19 cellular contexts compared by ENCODE assay signal in genomic region chr5:98259595-98259994, GRCh38.
"Had no signal": no experiment of that assay in that cellular context is flagged by ENCODE, and none has a peak within 500 bp of the region (broad histone marks: within the 10 kb centered on the region; RNA-seq: fewer than 3 reads in every experiment).

No MANE protein-coding gene starts in this region.

- H3K9me3 ChIP-seq: adrenal gland had no signal

- H3K27ac Mint-ChIP-seq: activated CD4-positive, alpha-beta memory T cell treated with anti-CD3 and anti-CD28 coated beads, Interleukin-2, amount 10 ng/mL, durations not matched to agents 7 days and 5 days; activated CD4-positive, alpha-beta T cell treated with anti-CD3 and anti-CD28 coated beads for 36 hours; activated naive CD8-positive, alpha-beta T cell treated with anti-CD3 and anti-CD28 coated beads, Interleukin-2, amount 10 ng/mL, durations not matched to agents 7 days and 5 days; T-helper 17 cell had no signal

- H2AFZ ChIP-seq: PC-9 had no signal

- ATAC-seq: activated CD4-positive, alpha-beta T cell treated with anti-CD3 and anti-CD28 coated beads for 36 hours; T-helper 17 cell had no signal

- DNase-seq: activated CD4-positive, alpha-beta memory T cell treated with anti-CD3 and anti-CD28 coated beads, Interleukin-2, amount 10 ng/mL, durations not matched to agents 7 days and 5 days; activated CD4-positive, alpha-beta T cell treated with anti-CD3 and anti-CD28 coated beads for 36 hours; activated CD4-positive, alpha-beta T cell treated with anti-CD3 and anti-CD28 coated beads, Interleukin-2, amount 50 U/mL, for 1 hour; activated CD8-positive, alpha-beta memory T cell treated with anti-CD3 and anti-CD28 coated beads, Interleukin-2, amount 50 U/mL, for 4 hours; activated naive CD4-positive, alpha-beta T cell treated with anti-CD3 and anti-CD28 coated beads, Interleukin-2, amount 50 U/mL, for 16 hours; activated naive CD8-positive, alpha-beta T cell treated with anti-CD3 and anti-CD28 coated beads, Interleukin-2, amount 10 ng/mL, durations not matched to agents 7 days and 5 days; adrenal gland; anterior cingulate cortex; central memory CD4-positive, alpha-beta T cell; MG63; NCI-H1105; NCI-H1436; NCI-H1694 treated with DMSO at 0.1 percent for 48 hours; NCI-H510A; PC-9; SIG-M5; T-helper 17 cell; T-helper 9 cell had no signal

- H3K4me1 ChIP-seq: adrenal gland had no signal

- H3K4me3 ChIP-seq: adrenal gland, MG63, PC-9 had no signal

- H3K36me3 ChIP-seq: adrenal gland, MG63 had no signal

- H3K4me3 Mint-ChIP-seq: activated CD4-positive, alpha-beta memory T cell treated with anti-CD3 and anti-CD28 coated beads, Interleukin-2, amount 10 ng/mL, durations not matched to agents 7 days and 5 days; activated CD4-positive, alpha-beta T cell treated with anti-CD3 and anti-CD28 coated beads for 36 hours; activated naive CD8-positive, alpha-beta T cell treated with anti-CD3 and anti-CD28 coated beads, Interleukin-2, amount 10 ng/mL, durations not matched to agents 7 days and 5 days; T-helper 17 cell had no signal

- H3K27me3 Mint-ChIP-seq: activated CD4-positive, alpha-beta memory T cell treated with anti-CD3 and anti-CD28 coated beads, Interleukin-2, amount 10 ng/mL, durations not matched to agents 7 days and 5 days; activated CD4-positive, alpha-beta T cell treated with anti-CD3 and anti-CD28 coated beads for 36 hours; T-helper 17 cell had no signal

- H3K27me3 ChIP-seq: adrenal gland, MG63 had no signal

- H3K27ac ChIP-seq: adrenal gland, KMS-11, PC-9 had no signal

- H3K36me3 Mint-ChIP-seq: activated naive CD8-positive, alpha-beta T cell treated with anti-CD3 and anti-CD28 coated beads, Interleukin-2, amount 10 ng/mL, durations not matched to agents 7 days and 5 days had no signal

- H3K9me3 Mint-ChIP-seq: activated CD4-positive, alpha-beta memory T cell treated with anti-CD3 and anti-CD28 coated beads, Interleukin-2, amount 10 ng/mL, durations not matched to agents 7 days and 5 days; activated naive CD8-positive, alpha-beta T cell treated with anti-CD3 and anti-CD28 coated beads, Interleukin-2, amount 10 ng/mL, durations not matched to agents 7 days and 5 days had no signal

- H3K4me1 Mint-ChIP-seq: activated CD4-positive, alpha-beta memory T cell treated with anti-CD3 and anti-CD28 coated beads, Interleukin-2, amount 10 ng/mL, durations not matched to agents 7 days and 5 days; activated CD4-positive, alpha-beta T cell treated with anti-CD3 and anti-CD28 coated beads for 36 hours; activated naive CD8-positive, alpha-beta T cell treated with anti-CD3 and anti-CD28 coated beads, Interleukin-2, amount 10 ng/mL, durations not matched to agents 7 days and 5 days; T-helper 17 cell had no signal

- H3K4me2 ChIP-seq: KMS-11, PC-9 had no signal

- H3K9ac ChIP-seq: KMS-11 had no signal
